Comparison of ENCODE assay signal across 22 cellular contexts in the genomic region with DNA sequence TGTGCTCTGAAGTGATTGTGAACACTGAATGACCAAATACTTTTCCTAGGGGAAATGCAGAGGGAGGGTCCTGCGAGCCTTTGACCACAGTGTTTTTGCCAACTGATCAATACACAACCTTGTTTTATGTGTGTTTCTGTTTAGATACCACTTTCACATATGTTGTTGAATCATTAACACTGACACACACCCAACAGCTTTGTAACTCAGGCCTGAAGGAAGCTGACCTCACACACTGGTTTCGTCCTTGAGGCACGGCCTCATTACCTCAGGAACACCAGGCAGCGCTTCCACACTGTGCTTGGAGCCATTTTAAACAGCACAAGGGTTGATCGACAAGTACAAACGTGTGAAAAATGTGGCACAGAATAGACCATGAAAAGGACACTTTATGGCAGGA. TPM values are rescaled to one million over a fixed set of nuclear protein-coding genes. Genes with fewer than 3 reads are reported as not detected.
A peak's percentile ranks its signal among the peaks of the same experiment; 100 is the strongest.
DNase-seq lines count a peak whose midpoint lies in the region; ATAC-seq and TF ChIP-seq lines count a peak whose summit lies in the region.
"Had no signal": no experiment of that assay in that cellular context is flagged by ENCODE, and none has a peak within 500 bp of the region (broad histone marks: within the 10 kb centered on the region; RNA-seq: fewer than 3 reads in every experiment).

No MANE protein-coding gene starts in this region.

- H3K4me1 ChIP-seq in right atrium auricular region (peaks cover 0 to 59% of the 10 kb centered on the region in 2 donors), foreskin keratinocyte (peaks cover 58% of the 10 kb centered on the region), rectal smooth muscle tissue (ENCODE audit: control insufficient read depth, insufficient read depth, low read length) (no peaks in the 10 kb centered on the region), HAP-1 (peaks cover 22% of the 10 kb centered on the region), tibial artery (peaks cover 0 to 19% (median 6%) of the 10 kb centered on the region in 4 donors)

- ATAC-seq in foreskin keratinocyte (peak; percentile 45), HG03108 (IDR thresholded peaks at IDR 0.05; ENCODE audit: unreplicated experiment) (no peak)
- ATAC-seq: activated CD8-positive, alpha-beta T cell treated with anti-CD3 and anti-CD28 coated beads for 36 hours; body of pancreas had no signal

- H3K27me3 ChIP-seq in right atrium auricular region (no peaks in the 10 kb centered on the region), foreskin keratinocyte (no peaks in the 10 kb centered on the region), rectal smooth muscle tissue (ENCODE audit: control insufficient read depth, insufficient read depth, low read length) (no peaks in the 10 kb centered on the region), HAP-1 (ENCODE audit: low read depth) (peaks cover 3% of the 10 kb centered on the region; the same call in 1 of the 2 replicates), tibial artery (no peaks in the 10 kb centered on the region)
- H3K27me3 ChIP-seq: BLaER1 treated with 17β-estradiol and CSF1 and Interleukin-3, amounts not matched to agents 10 nM and 100 nM; body of pancreas; SJSA1 had no signal

- H3K9me3 ChIP-seq in right atrium auricular region (no peaks in the 10 kb centered on the region), HAP-1 (no peaks in the 10 kb centered on the region), tibial artery (no peaks in the 10 kb centered on the region)
- H3K9me3 ChIP-seq: body of pancreas, SJSA1 had no signal

- no peak overlapping the region for H3K4me3 ChIP-seq in right atrium auricular region
- H3K4me3 ChIP-seq in rectal smooth muscle tissue (ENCODE audit: low read length) = no peak overlapping the region
- no peak overlapping the region for H3K4me3 ChIP-seq in HAP-1
- H3K4me3 ChIP-seq in tibial artery = no peak overlapping the region
- H3K4me3 ChIP-seq: BLaER1 treated with 17β-estradiol and CSF1 and Interleukin-3, amounts not matched to agents 10 nM and 100 nM; body of pancreas; SJSA1 had no signal

- H3K27ac ChIP-seq in right atrium auricular region = peak overlapping the region; percentile 64 to 76
- H3K27ac ChIP-seq in foreskin keratinocyte = peak overlapping the region; percentile 96
- peak overlapping the region; percentile 1 for H3K27ac ChIP-seq in rectal smooth muscle tissue (ENCODE audit: low read depth, low read length)
- H3K27ac ChIP-seq in tibial artery = no peak overlapping the region
- H3K27ac ChIP-seq: BLaER1 treated with 17β-estradiol and CSF1 and Interleukin-3, amounts not matched to agents 10 nM and 100 nM; KMS-11; SJSA1 had no signal

- DNase-seq in right atrium auricular region (ENCODE audit: low spot score) (no peak), cardiac septum (ENCODE audit: low spot score) (no peak), foreskin keratinocyte (peak in 1 of 2 donors; percentile 66), COLO668 (lab: John Stamatoyannopoulos, UW; ENCODE audit: unreplicated experiment) (no peak), HAP-1 (ENCODE audit: low spot score in 2 of 2) (no peak), tibial artery (no peak)
- DNase-seq: activated B cell treated with CpG ODN at 0.5 μM for 24 hours; activated CD8-positive, alpha-beta T cell treated with anti-CD3 and anti-CD28 coated beads for 36 hours; activated naive CD4-positive, alpha-beta T cell treated with anti-CD3 and anti-CD28 coated beads, Interleukin-2, amount 50 U/mL, for 16 hours; activated T-cell treated with anti-CD3 and anti-CD28 coated beads, Interleukin-2, amount 50 U/mL, for 48 hours; body of pancreas; glutamatergic neuron; NCI-H1417 treated with DMSO at 0.1 percent for 48 hours; NCI-H2171 treated with DMSO at 0.1 percent for 48 hours; NCI-H82; retina; stimulated activated CD4-positive, alpha-beta T cell treated with anti-CD3 and anti-CD28 coated beads, Interleukin-2, amount 100 ng/mL, for 24 hours had no signal

- in situ Hi-C loops in HAP-1 (cut with MboI; ENCODE audit: low sequenced_read_pairs) = no loop called here

- intact Hi-C loops in cardiac septum (cut with DNase I) (no loop called here), tibial artery (cut with DNase I; ENCODE audit: low total_unique reads) (no loop called here)

- no peak for TF ChIP-seq CTCF in right atrium auricular region (IDR thresholded peaks at IDR 0.05)
- no peak for TF ChIP-seq CTCF in foreskin keratinocyte (conservative IDR thresholded peaks at IDR 0.05)
- no peak for TF ChIP-seq CTCF in tibial artery (IDR thresholded peaks at IDR 0.05)

- no peak overlapping the region for H3K9ac ChIP-seq in rectal smooth muscle tissue (ENCODE audit: low read length)
- H3K9ac ChIP-seq: BLaER1 treated with 17β-estradiol and CSF1 and Interleukin-3, amounts not matched to agents 10 nM and 100 nM; KMS-11 had no signal

- H3K36me3 ChIP-seq in right atrium auricular region = peaks cover 2% of the 10 kb centered on the region
- no peaks in the 10 kb centered on the region for H3K36me3 ChIP-seq in rectal smooth muscle tissue (ENCODE audit: control insufficient read depth, insufficient read depth, low read length)
- no peaks in the 10 kb centered on the region for H3K36me3 ChIP-seq in HAP-1 (replicated peaks)
- peaks cover 3 to 5% (median 4%) of the 10 kb centered on the region in 3 donors for H3K36me3 ChIP-seq in tibial artery

RNA-seq across cellular contexts. Expression of a gene that starts 60.0 kb away (rescaled TPM):
- total RNA-seq in right atrium auricular region (10 to 100 TPM; 65.2 to 66.0 TPM), cardiac septum (219 TPM), foreskin keratinocyte (92.1 and 105 TPM in 2 replicates)
- polyA plus RNA-seq in foreskin keratinocyte = 12.6 and 14.2 TPM in 2 replicates

Comparison
In these comparisons a context has a peak if more than half of its experiments do, and no peak if none do; other contexts are left out.
1. H3K27ac ChIP-seq: peak in right atrium auricular region (2 of 2), foreskin keratinocyte (single experiment) and rectal smooth muscle tissue (single experiment); none in tibial artery (0 of 2).